ENCODE assay signal across 22 cellular contexts in the genomic region with DNA sequence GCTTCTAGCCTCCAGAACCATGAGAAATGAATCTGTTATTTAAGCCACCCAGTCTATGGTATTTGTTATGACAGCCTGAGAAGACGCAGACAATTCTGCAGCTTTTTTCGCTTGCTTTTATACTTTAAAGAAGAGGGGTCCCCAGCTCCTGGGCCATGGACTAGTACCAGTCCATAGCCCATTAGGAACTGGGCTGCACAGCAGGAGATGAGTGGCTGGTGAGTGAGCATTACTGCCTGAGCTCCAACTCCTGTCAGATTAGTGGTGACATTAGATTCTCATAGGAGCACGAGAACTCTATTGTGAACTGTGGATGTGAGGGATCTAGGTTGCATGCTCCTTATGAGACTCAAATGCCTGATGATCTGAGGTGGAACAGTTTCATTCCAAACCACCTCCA.
"Had no signal": no experiment of that assay in that cellular context is flagged by ENCODE, and none has a peak within 500 bp of the region (broad histone marks: within the 10 kb centered on the region; RNA-seq: fewer than 3 reads in every experiment).

No MANE protein-coding gene starts in this region.

- DNase-seq: colonic mucosa; cortex of kidney; dermis blood vessel endothelial cell; dorsolateral prefrontal cortex; effector CD4-positive, alpha-beta T cell; effector CD8-positive, alpha-beta T cell; effector memory CD4-positive, alpha-beta T cell; effector memory CD8-positive, alpha-beta T cell; endodermal cell; erythroblast; esophagus squamous epithelium; foreskin fibroblast; foreskin keratinocyte; foreskin melanocyte; gastrocnemius medialis; glutamatergic neuron; head of caudate nucleus; heart left ventricle; heart right ventricle had no signal

- H3K27ac ChIP-seq: colonic mucosa, coronary artery, dorsolateral prefrontal cortex, epithelial cell of prostate, esophagus squamous epithelium, foreskin keratinocyte, gastrocnemius medialis, gastroesophageal sphincter, heart left ventricle, heart right ventricle had no signal

- H3K9me3 ChIP-seq: colonic mucosa, esophagus squamous epithelium, gastrocnemius medialis, heart right ventricle had no signal

- H3K4me3 ChIP-seq: colonic mucosa, coronary artery, dorsolateral prefrontal cortex, esophagus squamous epithelium, gastrocnemius medialis, gastroesophageal sphincter, heart left ventricle, heart right ventricle had no signal

- H3K27me3 ChIP-seq: colonic mucosa, dorsolateral prefrontal cortex, esophagus squamous epithelium, gastrocnemius medialis, gastroesophageal sphincter, heart left ventricle, heart right ventricle had no signal

- H3K36me3 ChIP-seq: esophagus squamous epithelium, gastrocnemius medialis, gastroesophageal sphincter, heart left ventricle, heart right ventricle had no signal

- H3K4me1 ChIP-seq: colonic mucosa, esophagus squamous epithelium, foreskin keratinocyte, gastrocnemius medialis, gastroesophageal sphincter, heart left ventricle, heart right ventricle had no signal
